In the genomic region with DNA sequence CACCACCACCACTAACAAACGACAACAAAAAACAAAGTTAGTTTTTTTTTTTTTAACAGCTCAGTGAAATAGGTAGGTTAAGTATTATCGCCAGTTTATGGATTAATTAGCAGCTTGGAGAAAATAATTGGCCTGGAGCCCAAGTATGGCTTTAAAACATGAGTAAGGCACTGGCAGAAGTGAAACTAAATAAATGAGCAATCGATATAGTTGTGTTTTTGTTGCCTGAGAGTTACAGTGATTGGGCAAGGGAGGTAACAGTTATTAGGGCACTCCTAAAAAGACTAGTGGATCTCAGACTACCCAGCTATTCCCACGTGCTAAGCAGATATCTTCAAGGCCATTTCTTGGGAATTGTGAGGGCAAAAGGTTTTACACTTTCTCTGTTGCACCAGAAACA, we compare ENCODE assay signal across 10 cellular contexts. TPM values are rescaled to one million over a fixed set of nuclear protein-coding genes. Genes with fewer than 3 reads are reported as not detected.
DNase-seq lines count a peak whose midpoint lies in the region; ATAC-seq lines count a peak whose summit lies in the region.
"Had no signal": no experiment of that assay in that cellular context is flagged by ENCODE, and none has a peak within 500 bp of the region (broad histone marks: within the 10 kb centered on the region; RNA-seq: fewer than 3 reads in every experiment).

No MANE protein-coding gene starts in this region.

- no peak for ATAC-seq in activated naive CD8-positive, alpha-beta T cell treated with anti-CD3 and anti-CD28 coated beads, Interleukin-2, amount 50 U/mL, for 24 hours
- ATAC-seq in natural killer cell treated with Interleukin-12 subunit alpha and Interleukin-12 subunit beta and Interleukin-15 and Interleukin-18, amount 100 ng/mL, for 72 hours = no peak
- no peak for ATAC-seq in HG03095 (IDR thresholded peaks at IDR 0.05; ENCODE audit: unreplicated experiment)
- ATAC-seq: HCT116 had no signal

- peak overlapping the region; percentile 97 for H3K4me3 Mint-ChIP-seq in activated naive CD8-positive, alpha-beta T cell treated with anti-CD3 and anti-CD28 coated beads, Interleukin-2, amount 50 U/mL, for 24 hours
- H3K4me3 Mint-ChIP-seq in natural killer cell treated with Interleukin-12 subunit alpha and Interleukin-12 subunit beta and Interleukin-15 and Interleukin-18, amount 100 ng/mL, for 72 hours = peak overlapping the region; percentile 97

- H3K27ac Mint-ChIP-seq in activated naive CD8-positive, alpha-beta T cell treated with anti-CD3 and anti-CD28 coated beads, Interleukin-2, amount 50 U/mL, for 24 hours = peak overlapping the region; percentile 62
- H3K27ac Mint-ChIP-seq in natural killer cell treated with Interleukin-12 subunit alpha and Interleukin-12 subunit beta and Interleukin-15 and Interleukin-18, amount 100 ng/mL, for 72 hours = peak overlapping the region; percentile 97 to 100

- no peaks in the 10 kb centered on the region for H3K27me3 Mint-ChIP-seq in activated naive CD8-positive, alpha-beta T cell treated with anti-CD3 and anti-CD28 coated beads, Interleukin-2, amount 50 U/mL, for 24 hours
- no peaks in the 10 kb centered on the region for H3K27me3 Mint-ChIP-seq in natural killer cell treated with Interleukin-12 subunit alpha and Interleukin-12 subunit beta and Interleukin-15 and Interleukin-18, amount 100 ng/mL, for 72 hours

- no peaks in the 10 kb centered on the region for H3K9me3 ChIP-seq in KOPT-K1 (ENCODE audit: insufficient read depth, low read length, poor library complexity, severe bottlenecking)

- H3K4me3 ChIP-seq in GM08714 (ENCODE audit: low read length) = peak overlapping the region; percentile 35; the same call in 1 of the 2 replicates

- H3K36me3 Mint-ChIP-seq in activated naive CD8-positive, alpha-beta T cell treated with anti-CD3 and anti-CD28 coated beads, Interleukin-2, amount 50 U/mL, for 24 hours (ENCODE audit: low read depth) = peaks cover 40% of the 10 kb centered on the region
- peaks cover 4% of the 10 kb centered on the region for H3K36me3 Mint-ChIP-seq in natural killer cell treated with Interleukin-12 subunit alpha and Interleukin-12 subunit beta and Interleukin-15 and Interleukin-18, amount 100 ng/mL, for 72 hours

- no peak for DNase-seq in activated naive CD8-positive, alpha-beta T cell treated with anti-CD3 and anti-CD28 coated beads, Interleukin-2, amount 50 U/mL, for 24 hours
- DNase-seq in natural killer cell treated with Interleukin-12 subunit alpha and Interleukin-12 subunit beta and Interleukin-15 and Interleukin-18, amount 100 ng/mL, for 72 hours (ENCODE audit: low spot score) = no peak
- no peak for DNase-seq in NCI-H187 treated with DMSO at 0.1 percent for 48 hours (lab: John Stamatoyannopoulos, UW)
- DNase-seq in AML-193 (lab: John Stamatoyannopoulos, UW) = no peak
- no peak for DNase-seq in ecto neural progenitor cell (ENCODE audit: low spot score)
- DNase-seq: central memory CD4-positive, alpha-beta T cell had no signal

- H3K9me3 Mint-ChIP-seq in activated naive CD8-positive, alpha-beta T cell treated with anti-CD3 and anti-CD28 coated beads, Interleukin-2, amount 50 U/mL, for 24 hours = no peaks in the 10 kb centered on the region
- no peaks in the 10 kb centered on the region for H3K9me3 Mint-ChIP-seq in natural killer cell treated with Interleukin-12 subunit alpha and Interleukin-12 subunit beta and Interleukin-15 and Interleukin-18, amount 100 ng/mL, for 72 hours

- H3K27ac ChIP-seq in KOPT-K1 (ENCODE audit: low read depth, low read length, poor library complexity, severe bottlenecking) = peak overlapping the region; percentile 7

- H3K4me1 Mint-ChIP-seq in activated naive CD8-positive, alpha-beta T cell treated with anti-CD3 and anti-CD28 coated beads, Interleukin-2, amount 50 U/mL, for 24 hours = peaks cover 62% of the 10 kb centered on the region
- peaks cover 43 to 63% of the 10 kb centered on the region in 2 donors for H3K4me1 Mint-ChIP-seq in natural killer cell treated with Interleukin-12 subunit alpha and Interleukin-12 subunit beta and Interleukin-15 and Interleukin-18, amount 100 ng/mL, for 72 hours (ENCODE audit: low read depth in 2 of 2)

- peaks cover 14% of the 10 kb centered on the region for H3K36me3 ChIP-seq in KOPT-K1 (ENCODE audit: insufficient read depth, low read length)

RNA-seq across cellular contexts. Expression of a gene that starts 2.4 kb away (rescaled TPM):
- total RNA-seq in natural killer cell treated with Interleukin-12 subunit alpha and Interleukin-12 subunit beta and Interleukin-15 and Interleukin-18, amount 100 ng/mL, for 72 hours = 10 to 100 TPM; 17.1 to 23.5 TPM

RNA-seq across cellular contexts. Expression of a gene that starts 31.5 kb away (rescaled TPM):
- total RNA-seq in natural killer cell treated with Interleukin-12 subunit alpha and Interleukin-12 subunit beta and Interleukin-15 and Interleukin-18, amount 100 ng/mL, for 72 hours = 100 to 1,000 TPM in 1 of 2 donors, 10 to 100 TPM in 1; 76.7 to 148 TPM
